In the genomic region with DNA sequence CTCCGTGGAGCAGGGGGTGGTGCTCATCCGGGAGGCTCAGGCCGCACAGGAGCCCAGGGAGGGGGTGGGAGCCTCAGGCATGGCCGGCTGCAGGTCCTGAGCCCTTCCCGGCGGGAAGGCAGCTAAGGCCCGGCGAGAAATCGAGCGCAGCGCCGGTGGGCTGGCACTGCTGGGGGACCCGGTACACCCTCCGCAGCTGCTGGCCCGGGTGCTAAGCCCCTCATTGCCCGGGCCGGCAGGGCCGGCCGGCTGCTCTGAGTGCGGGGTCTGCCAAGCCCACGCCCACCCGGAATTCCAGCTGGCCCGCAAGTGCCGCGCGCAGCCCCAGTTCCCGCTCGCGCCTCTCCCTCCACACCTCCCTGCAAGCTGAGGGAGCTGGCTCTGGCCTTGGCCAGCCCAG, we compare ENCODE assay signal across 2 cellular contexts. TPM values are rescaled to one million over a fixed set of nuclear protein-coding genes. Genes with fewer than 3 reads are reported as not detected.
"Had no signal": no experiment of that assay in that cellular context is flagged by ENCODE, and none has a peak within 500 bp of the region (broad histone marks: within the 10 kb centered on the region; RNA-seq: fewer than 3 reads in every experiment).

No MANE protein-coding gene starts in this region.

RNA-seq across cellular contexts. Expression of a gene that starts 7.1 kb away (rescaled TPM):
- total RNA-seq: right atrium auricular region had no signal
- polyA plus RNA-seq: naive thymus-derived CD4-positive, alpha-beta T cell had no signal
